Comparison of ENCODE assay signal across 35 cellular contexts in genomic region chr2:167450364-167450763, GRCh38.
"Had no signal": no experiment of that assay in that cellular context is flagged by ENCODE, and none has a peak within 500 bp of the region (broad histone marks: within the 10 kb centered on the region; RNA-seq: fewer than 3 reads in every experiment).

No MANE protein-coding gene starts in this region.

- H3K36me3 ChIP-seq: MG63 had no signal

- DNase-seq: Karpas-422, Kasumi-1, KG1, MG63, MM.1S, MV-4-11, NCI-H1048, NCI-H1092, NCI-H1092 treated with DMSO at 0.1 percent for 48 hours, NCI-H1105, NCI-H1105 treated with DMSO at 0.1 percent for 48 hours, NCI-H1417, NCI-H1417 treated with DMSO at 0.1 percent for 48 hours, NCI-H1436, NCI-H1436 treated with DMSO at 0.1 percent for 48 hours, NCI-H146, NCI-H1694, NCI-H1694 treated with DMSO at 0.1 percent for 48 hours, NCI-H187, NCI-H187 treated with DMSO at 0.1 percent for 48 hours, NCI-H1930, NCI-H2029, NCI-H2029 treated with DMSO at 0.1 percent for 48 hours, NCI-H2081, NCI-H2081 treated with DMSO at 0.1 percent for 48 hours, NCI-H2107, NCI-H2171, NCI-H2171 treated with DMSO at 0.1 percent for 48 hours, NCI-H2227 treated with DMSO at 0.1 percent for 48 hours, NCI-H226, NCI-H345, NCI-H446, NCI-H446 treated with DMSO at 0.1 percent for 48 hours, NCI-H510A had no signal

- H3K9ac ChIP-seq: KMS-11 had no signal

- H3K27ac ChIP-seq: KMS-11 had no signal

- H3K27me3 ChIP-seq: MG63 had no signal

- H3K4me3 ChIP-seq: MG63 had no signal
